In the genomic region with DNA sequence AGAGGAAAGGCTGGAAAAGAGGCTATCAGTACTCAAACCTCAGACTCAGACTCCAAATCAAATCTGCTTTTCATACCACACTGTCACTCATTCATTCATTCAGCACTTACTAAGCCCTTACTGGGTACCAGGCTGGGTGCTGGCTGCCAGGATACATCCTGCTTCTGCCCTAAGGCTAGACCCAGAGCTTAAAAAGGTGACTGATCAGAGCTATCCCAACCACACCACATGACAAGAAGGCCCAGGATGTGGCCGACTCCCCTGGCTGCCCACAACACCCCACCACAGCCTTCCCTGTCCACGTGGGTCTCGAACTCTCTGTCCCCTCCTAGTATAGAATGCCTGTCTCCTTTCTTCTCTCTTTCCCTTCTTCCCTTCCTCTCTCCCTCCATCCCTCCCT, we compare ENCODE assay signal across 15 cellular contexts. TPM values are rescaled to one million over a fixed set of nuclear protein-coding genes. Genes with fewer than 3 reads are reported as not detected.
"Had no signal": no experiment of that assay in that cellular context is flagged by ENCODE, and none has a peak within 500 bp of the region (broad histone marks: within the 10 kb centered on the region; RNA-seq: fewer than 3 reads in every experiment).

No MANE protein-coding gene starts in this region.

- ATAC-seq: activated CD8-positive, alpha-beta T cell treated with anti-CD3 and anti-CD28 coated beads, Interleukin-2, amount 10 ng/mL, durations not matched to agents 7 days and 5 days; heart left ventricle; left lobe of liver; WTC11 had no signal

- H3K27ac Mint-ChIP-seq: activated CD8-positive, alpha-beta T cell treated with anti-CD3 and anti-CD28 coated beads, Interleukin-2, amount 10 ng/mL, durations not matched to agents 7 days and 5 days; WTC11 had no signal

- H3K4me3 Mint-ChIP-seq: activated CD8-positive, alpha-beta T cell treated with anti-CD3 and anti-CD28 coated beads, Interleukin-2, amount 10 ng/mL, durations not matched to agents 7 days and 5 days; WTC11 had no signal

- DNase-seq: activated CD4-positive, alpha-beta T cell treated with anti-CD3 and anti-CD28 coated beads for 4 hours; activated CD8-positive, alpha-beta memory T cell treated with anti-CD3 and anti-CD28 coated beads, Interleukin-2, amount 50 U/mL, for 4 hours; activated CD8-positive, alpha-beta T cell treated with anti-CD3 and anti-CD28 coated beads, Interleukin-2, amount 10 ng/mL, durations not matched to agents 7 days and 5 days; aorta; cerebellar nuclear complex; dermis blood vessel endothelial cell; heart left ventricle; T-helper 2 cell; thyroid gland had no signal

RNA-seq across cellular contexts. Expression of a gene that starts 23.4 kb away (rescaled TPM):
- total RNA-seq: activated CD8-positive, alpha-beta T cell treated with anti-CD3 and anti-CD28 coated beads, Interleukin-2, amount 10 ng/mL, durations not matched to agents 7 days and 5 days; lung microvascular endothelial cell had no signal

RNA-seq across cellular contexts. Expression of a gene that starts 27.9 kb away (rescaled TPM):
- total RNA-seq: activated CD8-positive, alpha-beta T cell treated with anti-CD3 and anti-CD28 coated beads, Interleukin-2, amount 10 ng/mL, durations not matched to agents 7 days and 5 days; dermis blood vessel endothelial cell; epithelial cell of proximal tubule; frontal cortex; heart left ventricle; left lobe of liver; lung microvascular endothelial cell; right atrium auricular region; WTC11 had no signal
